Comparison of ENCODE assay signal across 31 cellular contexts in genomic region chr1:215717677-215718076, GRCh38.
"Had no signal": no experiment of that assay in that cellular context is flagged by ENCODE, and none has a peak within 500 bp of the region (broad histone marks: within the 10 kb centered on the region; RNA-seq: fewer than 3 reads in every experiment).

No MANE protein-coding gene starts in this region.

- H3K4me1 Mint-ChIP-seq: natural killer cell; nephron; stimulated activated memory B cell treated with anti-CD40 and anti-IgM and Interleukin-4, amounts not matched to agents 10 μg/mL and 1 μg/mL and 100 μg/mL, for 72 hours; stimulated activated naive CD8-positive, alpha-beta T cell treated with anti-CD3 and anti-CD28 coated beads, Interleukin-15, amount 100 ng/mL, for 72 hours had no signal

- H3K27me3 Mint-ChIP-seq: progenitor cell of endocrine pancreas; stimulated activated memory B cell treated with anti-CD40 and anti-IgM and Interleukin-4, amounts not matched to agents 10 μg/mL and 1 μg/mL and 100 μg/mL, for 72 hours; stimulated activated naive CD8-positive, alpha-beta T cell treated with anti-CD3 and anti-CD28 coated beads, Interleukin-15, amount 100 ng/mL, for 72 hours had no signal

- H3K9ac ChIP-seq: neural progenitor cell, parathyroid adenoma had no signal

- H3K9me3 Mint-ChIP-seq: nephron; neural progenitor cell; stimulated activated memory B cell treated with anti-CD40 and anti-IgM and Interleukin-4, amounts not matched to agents 10 μg/mL and 1 μg/mL and 100 μg/mL, for 72 hours; type B pancreatic cell had no signal

- DNase-seq: natural killer cell; occipital lobe; ovary; posterior cingulate gyrus; psoas muscle; right cardiac atrium; spleen; stimulated activated CD4-positive, alpha-beta T cell treated with anti-CD3 and anti-CD28 coated beads, Interleukin-12 subunit alpha, Interleukin-12 subunit beta, amount 100 ng/mL, for 4 hours; stimulated activated CD4-positive, alpha-beta T cell treated with anti-CD3 and anti-CD28 coated beads, Interleukin-1b, Interleukin-23, amount 100 ng/mL, for 48 hours; stimulated activated CD4-positive, alpha-beta T cell treated with anti-CD3 and anti-CD28 coated beads, Interleukin-4, amount 100 ng/mL, for 1 hour; stimulated activated CD4-positive, alpha-beta T cell treated with anti-CD3 and anti-CD28 coated beads, Interleukin-4, amount 100 ng/mL, for 4 hours; stimulated activated CD8-positive, alpha-beta memory T cell treated with anti-CD3 and anti-CD28 coated beads, Interleukin-4, amount 100 ng/mL, for 48 hours; stimulated activated naive CD4-positive, alpha-beta T cell; stimulated activated naive CD8-positive, alpha-beta T cell treated with anti-CD3 and anti-CD28 coated beads, Interleukin-15, amount 100 ng/mL, for 72 hours; stimulated activated naive CD8-positive, alpha-beta T cell treated with anti-CD3 and anti-CD28 coated beads, Interleukin-15, Interleukin-2, amounts not matched to agents 100 U/mL and 50 U/mL, for 24 hours; substantia nigra; testis; tibial artery; transverse colon; upper lobe of right lung; uterus had no signal

- H3K27ac Mint-ChIP-seq: natural killer cell; nephron; neural progenitor cell; progenitor cell of endocrine pancreas; stimulated activated memory B cell treated with anti-CD40 and anti-IgM and Interleukin-4, amounts not matched to agents 10 μg/mL and 1 μg/mL and 100 μg/mL, for 72 hours; stimulated activated naive CD8-positive, alpha-beta T cell treated with anti-CD3 and anti-CD28 coated beads, Interleukin-15, amount 100 ng/mL, for 72 hours; type B pancreatic cell had no signal

- H3K27me3 ChIP-seq: neural progenitor cell, ovary, spleen, suprapubic skin, testis, transverse colon, upper lobe of right lung, uterus had no signal

- H3K4me3 Mint-ChIP-seq: natural killer cell; nephron; neural progenitor cell; stimulated activated memory B cell treated with anti-CD40 and anti-IgM and Interleukin-4, amounts not matched to agents 10 μg/mL and 1 μg/mL and 100 μg/mL, for 72 hours; stimulated activated naive CD8-positive, alpha-beta T cell treated with anti-CD3 and anti-CD28 coated beads, Interleukin-15, amount 100 ng/mL, for 72 hours; type B pancreatic cell had no signal

- H3K27ac ChIP-seq: neural progenitor cell, ovary, parathyroid adenoma, psoas muscle, skin epidermis, spleen, suprapubic skin, testis, tibial artery, transverse colon, upper lobe of right lung, uterus had no signal

- H3K36me3 ChIP-seq: neural progenitor cell, ovary, spleen, suprapubic skin, tibial artery, transverse colon, upper lobe of right lung, uterus had no signal

- H3K4me1 ChIP-seq: neural progenitor cell, parathyroid adenoma, psoas muscle, spleen, suprapubic skin, testis, tibial artery, transverse colon, upper lobe of right lung, uterus had no signal

- H3K4me3 ChIP-seq: neural progenitor cell, ovary, psoas muscle, skin epidermis, smooth muscle cell, spleen, suprapubic skin, testis, tibial artery, transverse colon, upper lobe of right lung, uterus had no signal

- ATAC-seq: natural killer cell; psoas muscle; right cardiac atrium; sciatic nerve; stimulated activated memory B cell treated with anti-CD40 and anti-IgM and Interleukin-4, amounts not matched to agents 10 μg/mL and 1 μg/mL and 100 μg/mL, for 72 hours; stimulated activated naive CD8-positive, alpha-beta T cell treated with anti-CD3 and anti-CD28 coated beads, Interleukin-15, amount 100 ng/mL, for 72 hours; stimulated activated naive CD8-positive, alpha-beta T cell treated with anti-CD3 and anti-CD28 coated beads, Interleukin-15, Interleukin-2, amounts not matched to agents 100 U/mL and 50 U/mL, for 24 hours; upper lobe of right lung had no signal

- H3K36me3 Mint-ChIP-seq: natural killer cell; neural progenitor cell; stimulated activated memory B cell treated with anti-CD40 and anti-IgM and Interleukin-4, amounts not matched to agents 10 μg/mL and 1 μg/mL and 100 μg/mL, for 72 hours; type B pancreatic cell had no signal

- H3K9me3 ChIP-seq: ovary, psoas muscle, spleen, suprapubic skin, testis, tibial artery, transverse colon, upper lobe of right lung, uterus had no signal
